ENCODE assay signal across 1 cellular context in genomic region chr17:7572338-7572587, GRCh38.
TF ChIP-seq lines count a peak whose summit lies in the region.

No MANE protein-coding gene starts in this region.

TF ChIP-seq in HepG2, 621 proteins besides CTCF, POLR2A, EP300 and RAD21 (continued from another document and continues in another):
- TF ChIP-seq, protein P1, sequence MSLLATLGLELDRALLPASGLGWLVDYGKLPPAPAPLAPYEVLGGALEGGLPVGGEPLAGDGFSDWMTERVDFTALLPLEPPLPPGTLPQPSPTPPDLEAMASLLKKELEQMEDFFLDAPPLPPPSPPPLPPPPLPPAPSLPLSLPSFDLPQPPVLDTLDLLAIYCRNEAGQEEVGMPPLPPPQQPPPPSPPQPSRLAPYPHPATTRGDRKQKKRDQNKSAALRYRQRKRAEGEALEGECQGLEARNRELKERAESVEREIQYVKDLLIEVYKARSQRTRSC (CRISPR knock-in tag; IDR thresholded peaks at IDR 0.05; ENCODE audit: low read depth), result 0 out of 2 replicates have a peak, but pooled peaks have one; percentile 38
- peak; percentile 57; the same call in 1 of the 2 replicates for TF ChIP-seq RFXANK (CRISPR knock-in tag; IDR thresholded peaks at IDR 0.05)
- TF ChIP-seq, protein P2, sequence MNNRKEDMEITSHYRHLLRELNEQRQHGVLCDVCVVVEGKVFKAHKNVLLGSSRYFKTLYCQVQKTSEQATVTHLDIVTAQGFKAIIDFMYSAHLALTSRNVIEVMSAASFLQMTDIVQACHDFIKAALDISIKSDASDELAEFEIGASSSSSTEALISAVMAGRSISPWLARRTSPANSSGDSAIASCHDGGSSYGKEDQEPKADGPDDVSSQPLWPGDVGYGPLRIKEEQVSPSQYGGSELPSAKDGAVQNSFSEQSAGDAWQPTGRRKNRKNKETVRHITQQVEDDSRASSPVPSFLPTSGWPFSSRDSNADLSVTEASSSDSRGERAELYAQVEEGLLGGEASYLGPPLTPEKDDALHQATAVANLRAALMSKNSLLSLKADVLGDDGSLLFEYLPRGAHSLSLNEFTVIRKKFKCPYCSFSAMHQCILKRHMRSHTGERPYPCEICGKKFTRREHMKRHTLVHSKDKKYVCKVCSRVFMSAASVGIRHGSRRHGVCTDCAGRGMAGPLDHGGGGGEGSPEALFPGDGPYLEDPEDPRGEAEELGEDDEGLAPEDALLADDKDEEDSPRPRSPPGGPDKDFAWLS (CRISPR knock-in tag; IDR thresholded peaks at IDR 0.05; ENCODE audit: borderline replicate concordance), result no peak
- TF ChIP-seq ZNF816 (CRISPR knock-in tag; IDR thresholded peaks at IDR 0.05; ENCODE audit: borderline replicate concordance), result peak; percentile 24; the same call in 1 of the 2 replicates
- peak; percentile 87 for TF ChIP-seq RAD51 (IDR thresholded peaks at IDR 0.05; ENCODE audit: borderline replicate concordance)
- TF ChIP-seq, protein P3, sequence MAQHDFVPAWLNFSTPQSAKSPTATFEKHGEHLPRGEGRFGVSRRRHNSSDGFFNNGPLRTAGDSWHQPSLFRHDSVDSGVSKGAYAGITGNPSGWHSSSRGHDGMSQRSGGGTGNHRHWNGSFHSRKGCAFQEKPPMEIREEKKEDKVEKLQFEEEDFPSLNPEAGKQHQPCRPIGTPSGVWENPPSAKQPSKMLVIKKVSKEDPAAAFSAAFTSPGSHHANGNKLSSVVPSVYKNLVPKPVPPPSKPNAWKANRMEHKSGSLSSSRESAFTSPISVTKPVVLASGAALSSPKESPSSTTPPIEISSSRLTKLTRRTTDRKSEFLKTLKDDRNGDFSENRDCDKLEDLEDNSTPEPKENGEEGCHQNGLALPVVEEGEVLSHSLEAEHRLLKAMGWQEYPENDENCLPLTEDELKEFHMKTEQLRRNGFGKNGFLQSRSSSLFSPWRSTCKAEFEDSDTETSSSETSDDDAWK (CRISPR knock-in tag; IDR thresholded peaks at IDR 0.05), result no peak
- peak; percentile 87; the same call in 1 of the 2 replicates for TF ChIP-seq SALL1 (CRISPR knock-in tag; IDR thresholded peaks at IDR 0.05)
- TF ChIP-seq ZNF33A (CRISPR knock-in tag; IDR thresholded peaks at IDR 0.05; ENCODE audit: borderline replicate concordance), result no peak
- peak; percentile 41; the same call in 1 of the 2 replicates for TF ChIP-seq PPARG (CRISPR knock-in tag; conservative IDR thresholded peaks at IDR 0.05)
- TF ChIP-seq ZBTB8A (CRISPR knock-in tag; IDR thresholded peaks at IDR 0.05; ENCODE audit: borderline replicate concordance, low read depth), result no peak; the same call in 1 of the 2 replicates
- no peak for TF ChIP-seq ZNF570 (CRISPR knock-in tag; IDR thresholded peaks at IDR 0.05; ENCODE audit: borderline replicate concordance)
- TF ChIP-seq TP53 (CRISPR knock-in tag; conservative IDR thresholded peaks at IDR 0.05), result no peak
- TF ChIP-seq STAG1 (CRISPR knock-in tag; IDR thresholded peaks at IDR 0.05), result 0 out of 2 replicates have a peak, but pooled peaks have one; percentile 8
- TF ChIP-seq SMYD3 (CRISPR knock-in tag; IDR thresholded peaks at IDR 0.05), result peak; percentile 72; the same call in 1 of the 2 replicates
- no peak for TF ChIP-seq ZNF552 (CRISPR knock-in tag; IDR thresholded peaks at IDR 0.05; ENCODE audit: borderline replicate concordance)
- TF ChIP-seq, protein P4, sequence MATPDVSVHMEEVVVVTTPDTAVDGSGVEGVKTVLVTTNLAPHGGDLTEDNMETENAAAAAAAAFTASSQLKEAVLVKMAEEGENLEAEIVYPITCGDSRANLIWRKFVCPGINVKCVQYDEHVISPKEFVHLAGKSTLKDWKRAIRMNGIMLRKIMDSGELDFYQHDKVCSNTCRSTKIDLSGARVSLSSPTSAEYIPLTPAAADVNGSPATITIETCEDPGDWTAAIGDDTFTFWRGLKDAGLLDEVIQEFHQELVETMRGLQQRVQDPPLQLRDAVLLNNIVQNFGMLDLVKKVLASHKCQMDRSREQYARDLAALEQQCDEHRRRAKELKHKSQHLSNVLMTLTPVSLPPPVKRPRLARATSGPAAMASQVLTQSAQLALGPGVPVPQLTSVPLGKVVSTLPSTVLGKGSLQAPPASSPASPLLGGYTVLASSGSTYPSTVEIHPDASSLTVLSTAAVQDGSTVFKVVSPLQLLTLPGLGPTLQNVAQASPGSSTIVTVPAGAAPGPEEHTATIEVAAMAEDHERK (CRISPR knock-in tag; IDR thresholded peaks at IDR 0.05; ENCODE audit: low read depth), result 0 out of 2 replicates have a peak, but pooled peaks have one; percentile 52
- TF ChIP-seq ZNF136 (CRISPR knock-in tag; IDR thresholded peaks at IDR 0.05; ENCODE audit: low read depth), result no peak
- TF ChIP-seq NAIF1 (CRISPR knock-in tag; IDR thresholded peaks at IDR 0.05; ENCODE audit: borderline replicate concordance), result no peak
- peak; percentile 87; the same call in 1 of the 2 replicates for TF ChIP-seq REPIN1 (CRISPR knock-in tag; IDR thresholded peaks at IDR 0.05; ENCODE audit: borderline replicate concordance, low read depth)
- no peak for TF ChIP-seq ZNF282 (IDR thresholded peaks at IDR 0.05; ENCODE audit: partially characterized antibody)
- TF ChIP-seq ZNF550 (CRISPR knock-in tag; IDR thresholded peaks at IDR 0.05; ENCODE audit: borderline replicate concordance), result no peak
- TF ChIP-seq, protein P5, sequence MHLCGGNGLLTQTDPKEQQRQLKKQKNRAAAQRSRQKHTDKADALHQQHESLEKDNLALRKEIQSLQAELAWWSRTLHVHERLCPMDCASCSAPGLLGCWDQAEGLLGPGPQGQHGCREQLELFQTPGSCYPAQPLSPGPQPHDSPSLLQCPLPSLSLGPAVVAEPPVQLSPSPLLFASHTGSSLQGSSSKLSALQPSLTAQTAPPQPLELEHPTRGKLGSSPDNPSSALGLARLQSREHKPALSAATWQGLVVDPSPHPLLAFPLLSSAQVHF (CRISPR knock-in tag; IDR thresholded peaks at IDR 0.05), result no peak
- peak; percentile 11; the same call in 1 of the 2 replicates for TF ChIP-seq ZHX1 (CRISPR knock-in tag; IDR thresholded peaks at IDR 0.05; ENCODE audit: low read depth)
- no peak for TF ChIP-seq THYN1 (CRISPR knock-in tag; IDR thresholded peaks at IDR 0.05; ENCODE audit: borderline replicate concordance, low read depth)
- TF ChIP-seq, protein P6, sequence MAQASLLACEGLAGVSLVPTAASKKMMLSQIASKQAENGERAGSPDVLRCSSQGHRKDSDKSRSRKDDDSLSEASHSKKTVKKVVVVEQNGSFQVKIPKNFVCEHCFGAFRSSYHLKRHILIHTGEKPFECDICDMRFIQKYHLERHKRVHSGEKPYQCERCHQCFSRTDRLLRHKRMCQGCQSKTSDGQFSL (CRISPR knock-in tag; IDR thresholded peaks at IDR 0.05), result no peak
- TF ChIP-seq HNRNPUL1 (IDR thresholded peaks at IDR 0.05; ENCODE audit: low read depth, low read length), result no peak
- TF ChIP-seq HCFC1 (IDR thresholded peaks at IDR 0.05; ENCODE audit: low read depth, low read length), result peak; percentile 41; the same call in 1 of the 2 replicates
- peak; percentile 80 for TF ChIP-seq NR2C2 (CRISPR knock-in tag; IDR thresholded peaks at IDR 0.05; ENCODE audit: borderline replicate concordance)
- TF ChIP-seq KLF6 (CRISPR knock-in tag; IDR thresholded peaks at IDR 0.05), result peak; percentile 91
- TF ChIP-seq, protein P7, sequence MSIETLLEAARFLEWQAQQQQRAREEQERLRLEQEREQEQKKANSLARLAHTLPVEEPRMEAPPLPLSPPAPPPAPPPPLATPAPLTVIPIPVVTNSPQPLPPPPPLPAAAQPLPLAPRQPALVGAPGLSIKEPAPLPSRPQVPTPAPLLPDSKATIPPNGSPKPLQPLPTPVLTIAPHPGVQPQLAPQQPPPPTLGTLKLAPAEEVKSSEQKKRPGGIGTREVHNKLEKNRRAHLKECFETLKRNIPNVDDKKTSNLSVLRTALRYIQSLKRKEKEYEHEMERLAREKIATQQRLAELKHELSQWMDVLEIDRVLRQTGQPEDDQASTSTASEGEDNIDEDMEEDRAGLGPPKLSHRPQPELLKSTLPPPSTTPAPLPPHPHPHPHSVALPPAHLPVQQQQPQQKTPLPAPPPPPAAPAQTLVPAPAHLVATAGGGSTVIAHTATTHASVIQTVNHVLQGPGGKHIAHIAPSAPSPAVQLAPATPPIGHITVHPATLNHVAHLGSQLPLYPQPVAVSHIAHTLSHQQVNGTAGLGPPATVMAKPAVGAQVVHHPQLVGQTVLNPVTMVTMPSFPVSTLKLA (IDR thresholded peaks at IDR 0.05), result peak; percentile 94
- no peak; the same call in 1 of the 2 replicates for TF ChIP-seq ZNF224 (CRISPR knock-in tag; IDR thresholded peaks at IDR 0.05)
- TF ChIP-seq TCF12 (IDR thresholded peaks at IDR 0.05), result no peak
- TF ChIP-seq TCF12 (CRISPR knock-in tag; IDR thresholded peaks at IDR 0.05), result no peak
- no peak for TF ChIP-seq ZKSCAN1 (IDR thresholded peaks at IDR 0.05; ENCODE audit: low read length)
- TF ChIP-seq KLF12 (CRISPR knock-in tag; IDR thresholded peaks at IDR 0.05; ENCODE audit: borderline replicate concordance), result peak; percentile 60; the same call in 1 of the 2 replicates
- no peak for TF ChIP-seq NCOA1 (CRISPR knock-in tag; IDR thresholded peaks at IDR 0.05)
- TF ChIP-seq ZNF768 (CRISPR knock-in tag; IDR thresholded peaks at IDR 0.05), result no peak
- TF ChIP-seq ZZZ3 (CRISPR knock-in tag; IDR thresholded peaks at IDR 0.05; ENCODE audit: borderline replicate concordance), result peak; percentile 85; the same call in 1 of the 2 replicates
- 0 out of 2 replicates have a peak, but pooled peaks have one; percentile 51 for TF ChIP-seq SALL2 (CRISPR knock-in tag; IDR thresholded peaks at IDR 0.05)
- TF ChIP-seq KMT2B (CRISPR knock-in tag; IDR thresholded peaks at IDR 0.05), result peak; percentile 75; the same call in 1 of the 2 replicates
- TF ChIP-seq ZNF577 (CRISPR knock-in tag; IDR thresholded peaks at IDR 0.05; ENCODE audit: borderline replicate concordance, low read depth), result no peak
- no peak; the same call in 1 of the 2 replicates for TF ChIP-seq ZNF317 (CRISPR knock-in tag; IDR thresholded peaks at IDR 0.05)
- peak; percentile 98 for TF ChIP-seq SAP130 (CRISPR knock-in tag; IDR thresholded peaks at IDR 0.05; ENCODE audit: low read depth)
- TF ChIP-seq ZNF530 (CRISPR knock-in tag; IDR thresholded peaks at IDR 0.05; ENCODE audit: low read depth), result no peak
- no peak for TF ChIP-seq SRSF1 (optimal IDR thresholded peaks at IDR 0.05; ENCODE audit: low read depth, low read length)
- TF ChIP-seq ELF1 (CRISPR knock-in tag; IDR thresholded peaks at IDR 0.05), result peak; percentile 94
- TF ChIP-seq CBX2 (IDR thresholded peaks at IDR 0.05; ENCODE audit: low read depth, low read length), result no peak
- no peak for TF ChIP-seq CBX2 (CRISPR knock-in tag; IDR thresholded peaks at IDR 0.05; ENCODE audit: low read depth)
- peak; percentile 95; the same call in 1 of the 2 replicates for TF ChIP-seq THAP11 (CRISPR knock-in tag; IDR thresholded peaks at IDR 0.05)
- TF ChIP-seq ARID3A (IDR thresholded peaks at IDR 0.05; ENCODE audit: low read depth, low read length), result no peak
- peak; percentile 40; the same call in 1 of the 2 replicates for TF ChIP-seq NCOA2 (CRISPR knock-in tag; IDR thresholded peaks at IDR 0.05)
- no peak for TF ChIP-seq EEA1 (CRISPR knock-in tag; IDR thresholded peaks at IDR 0.05; ENCODE audit: borderline replicate concordance)
- TF ChIP-seq ZBTB7B (CRISPR knock-in tag; IDR thresholded peaks at IDR 0.05), result peak; percentile 33; the same call in 1 of the 2 replicates
- TF ChIP-seq ZNF556 (CRISPR knock-in tag; IDR thresholded peaks at IDR 0.05; ENCODE audit: borderline replicate concordance), result no peak
- no peak for TF ChIP-seq EHMT2 (IDR thresholded peaks at IDR 0.05; ENCODE audit: borderline replicate concordance, low read depth, low read length)
- peak; percentile 64; the same call in 1 of the 2 replicates for TF ChIP-seq ZNF331 (CRISPR knock-in tag; IDR thresholded peaks at IDR 0.05)
- peak; percentile 73; the same call in 1 of the 2 replicates for TF ChIP-seq ZNF770 (CRISPR knock-in tag; IDR thresholded peaks at IDR 0.05)
